In genomic region chr2:193088026-193088425, GRCh38 we compare ENCODE assay signal across 26 cellular contexts.
"Had no signal": no experiment of that assay in that cellular context is flagged by ENCODE, and none has a peak within 500 bp of the region (broad histone marks: within the 10 kb centered on the region; RNA-seq: fewer than 3 reads in every experiment).

No MANE protein-coding gene starts in this region.

- H3K27me3 Mint-ChIP-seq: activated CD4-positive, alpha-beta T cell treated with anti-CD3 and anti-CD28 coated beads, Interleukin-2, amount 10 ng/mL, durations not matched to agents 7 days and 5 days; activated CD8-positive, alpha-beta memory T cell treated with anti-CD3 and anti-CD28 coated beads, Interleukin-2, amount 10 ng/mL, durations not matched to agents 7 days and 5 days; activated CD8-positive, alpha-beta T cell treated with anti-CD3 and anti-CD28 coated beads for 36 hours; activated naive CD8-positive, alpha-beta T cell treated with anti-CD3 and anti-CD28 coated beads, Interleukin-2, amount 50 U/mL, for 24 hours; naive thymus-derived CD4-positive, alpha-beta T cell; type B pancreatic cell had no signal

- H3K36me3 ChIP-seq: brain microvascular endothelial cell, lower lobe of right lung, WERI-Rb-1 had no signal

- H3K4me1 Mint-ChIP-seq: activated CD4-positive, alpha-beta T cell treated with anti-CD3 and anti-CD28 coated beads, Interleukin-2, amount 10 ng/mL, durations not matched to agents 7 days and 5 days; activated CD8-positive, alpha-beta memory T cell treated with anti-CD3 and anti-CD28 coated beads, Interleukin-2, amount 10 ng/mL, durations not matched to agents 7 days and 5 days; activated naive CD8-positive, alpha-beta T cell treated with anti-CD3 and anti-CD28 coated beads, Interleukin-2, amount 50 U/mL, for 24 hours; neural crest cell had no signal

- DNase-seq: activated CD4-positive, alpha-beta T cell treated with anti-CD3 and anti-CD28 coated beads, Interleukin-2, amount 10 ng/mL, durations not matched to agents 7 days and 5 days; activated CD4-positive, CD25-positive, alpha-beta regulatory T cell treated with anti-CD3 and anti-CD28 coated beads, Interleukin-2, amount 50 U/mL, for 72 hours; activated CD8-positive, alpha-beta memory T cell treated with anti-CD3 and anti-CD28 coated beads, Interleukin-2, amount 10 ng/mL, durations not matched to agents 7 days and 5 days; activated CD8-positive, alpha-beta T cell treated with anti-CD3 and anti-CD28 coated beads for 36 hours; activated effector memory CD4-positive, alpha-beta T cell treated with anti-CD3 and anti-CD28 coated beads, Interleukin-2, amount 50 U/mL, for 16 hours; activated naive CD4-positive, alpha-beta T cell treated with anti-CD3 and anti-CD28 coated beads, Interleukin-2, amount 50 U/mL, for 16 hours; activated naive CD8-positive, alpha-beta T cell treated with anti-CD3 and anti-CD28 coated beads, Interleukin-2, amount 50 U/mL, for 24 hours; activated T-cell treated with anti-CD3 and anti-CD28 coated beads for 4 hours; aorta; brain microvascular endothelial cell; caudate nucleus; effector memory CD4-positive, alpha-beta T cell; foreskin melanocyte; kidney; lower lobe of right lung; naive thymus-derived CD4-positive, alpha-beta T cell; occipital lobe; posterior cingulate gyrus; stimulated activated CD4-positive, alpha-beta T cell treated with anti-CD3 and anti-CD28 coated beads, Interleukin-2, amount 100 ng/mL, for 48 hours; stimulated activated naive CD4-positive, alpha-beta T cell; testis; WERI-Rb-1 had no signal

- H3K4me1 ChIP-seq: lower lobe of right lung, testis had no signal

- H3K9me3 Mint-ChIP-seq: activated CD4-positive, alpha-beta T cell treated with anti-CD3 and anti-CD28 coated beads, Interleukin-2, amount 10 ng/mL, durations not matched to agents 7 days and 5 days; neural crest cell; type B pancreatic cell had no signal

- ATAC-seq: activated CD8-positive, alpha-beta memory T cell treated with anti-CD3 and anti-CD28 coated beads, Interleukin-2, amount 10 ng/mL, durations not matched to agents 7 days and 5 days; activated CD8-positive, alpha-beta T cell treated with anti-CD3 and anti-CD28 coated beads for 36 hours; activated naive CD8-positive, alpha-beta T cell treated with anti-CD3 and anti-CD28 coated beads, Interleukin-2, amount 50 U/mL, for 24 hours; left lobe of liver; lower lobe of right lung; naive thymus-derived CD4-positive, alpha-beta T cell; sciatic nerve had no signal

- H3K36me3 Mint-ChIP-seq: activated CD8-positive, alpha-beta memory T cell treated with anti-CD3 and anti-CD28 coated beads, Interleukin-2, amount 10 ng/mL, durations not matched to agents 7 days and 5 days; naive thymus-derived CD4-positive, alpha-beta T cell; type B pancreatic cell had no signal

- H3K4me3 ChIP-seq: lower lobe of right lung, testis had no signal

- H3K4me3 Mint-ChIP-seq: activated CD4-positive, alpha-beta T cell treated with anti-CD3 and anti-CD28 coated beads, Interleukin-2, amount 10 ng/mL, durations not matched to agents 7 days and 5 days; activated CD8-positive, alpha-beta memory T cell treated with anti-CD3 and anti-CD28 coated beads, Interleukin-2, amount 10 ng/mL, durations not matched to agents 7 days and 5 days; activated CD8-positive, alpha-beta T cell treated with anti-CD3 and anti-CD28 coated beads for 36 hours; activated naive CD8-positive, alpha-beta T cell treated with anti-CD3 and anti-CD28 coated beads, Interleukin-2, amount 50 U/mL, for 24 hours; naive thymus-derived CD4-positive, alpha-beta T cell; neural crest cell; type B pancreatic cell had no signal

- H3K27ac ChIP-seq: brain microvascular endothelial cell, lower lobe of right lung, testis, WERI-Rb-1 had no signal

- H3K27ac Mint-ChIP-seq: activated CD4-positive, alpha-beta T cell treated with anti-CD3 and anti-CD28 coated beads, Interleukin-2, amount 10 ng/mL, durations not matched to agents 7 days and 5 days; activated CD8-positive, alpha-beta memory T cell treated with anti-CD3 and anti-CD28 coated beads, Interleukin-2, amount 10 ng/mL, durations not matched to agents 7 days and 5 days; activated CD8-positive, alpha-beta T cell treated with anti-CD3 and anti-CD28 coated beads for 36 hours; activated naive CD8-positive, alpha-beta T cell treated with anti-CD3 and anti-CD28 coated beads, Interleukin-2, amount 50 U/mL, for 24 hours; naive thymus-derived CD4-positive, alpha-beta T cell; type B pancreatic cell had no signal

- H3K27me3 ChIP-seq: brain microvascular endothelial cell, testis had no signal
